ENCODE assay signal across 15 cellular contexts in the genomic region with DNA sequence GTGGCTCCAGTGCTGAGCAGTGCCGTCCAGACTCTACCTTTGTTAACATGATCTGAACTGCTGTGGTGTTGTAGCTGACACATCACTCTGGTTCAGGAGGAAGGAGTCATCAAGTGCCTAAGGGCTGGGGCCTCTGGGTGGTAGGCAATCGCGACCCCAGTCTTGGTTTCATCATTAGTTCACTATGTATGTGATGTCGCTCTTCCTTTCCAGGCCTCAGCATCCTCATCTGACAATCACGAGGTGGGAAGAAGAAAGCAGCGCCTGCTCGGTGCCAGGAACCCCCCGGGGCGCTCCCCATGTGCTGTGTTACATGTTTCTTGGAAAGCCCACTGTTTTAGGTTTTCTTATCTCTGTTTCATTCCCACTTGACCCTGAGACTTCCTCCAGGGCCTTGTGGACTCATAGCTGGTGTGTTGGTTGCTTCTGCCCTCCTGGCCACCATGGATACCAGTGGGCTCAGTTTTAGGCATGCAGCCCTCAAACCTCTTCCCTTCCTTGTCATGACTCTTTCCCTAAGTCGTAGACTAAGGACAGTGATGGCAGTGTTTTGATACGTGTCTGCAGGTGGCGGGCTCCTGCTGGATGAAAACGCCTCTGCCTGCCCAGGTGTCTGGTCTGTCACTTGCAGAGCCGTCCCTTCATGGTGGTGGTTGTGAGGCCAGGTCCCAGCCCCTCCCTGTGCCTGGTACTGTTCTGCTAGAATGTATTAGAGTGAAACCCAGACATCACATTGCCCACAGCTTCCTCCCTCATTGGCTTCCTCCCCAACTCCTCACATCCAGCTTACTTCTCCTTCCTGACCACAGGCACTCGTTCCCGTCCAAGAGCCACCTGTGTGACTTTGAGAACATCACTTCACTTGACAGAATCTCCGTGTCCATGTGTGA. TPM values are rescaled to one million over a fixed set of nuclear protein-coding genes. Genes with fewer than 3 reads are reported as not detected.
DNase-seq lines count a peak whose midpoint lies in the region; ATAC-seq and TF ChIP-seq lines count a peak whose summit lies in the region.
"Had no signal": no experiment of that assay in that cellular context is flagged by ENCODE, and none has a peak within 500 bp of the region (broad histone marks: within the 10 kb centered on the region; RNA-seq: fewer than 3 reads in every experiment).

No MANE protein-coding gene starts in this region.

- peaks cover 7% of the 10 kb centered on the region for H3K9me3 Mint-ChIP-seq in activated naive CD8-positive, alpha-beta T cell treated with anti-CD3 and anti-CD28 coated beads for 36 hours
- no peaks in the 10 kb centered on the region for H3K9me3 Mint-ChIP-seq in activated T-helper 1 cell treated with anti-CD3 and anti-CD28 coated beads, Interleukin-12 subunit alpha, Interleukin-12 subunit beta, Interleukin-2, Interleukin-4 antibody, amounts not matched to agents 30 ng/mL and 10 ng/mL and 1 ng/mL, durations not matched to agents 14 hours and 24 hours and 36 hours

- peak overlapping the region; percentile 90 for H3K27ac ChIP-seq in psoas muscle
- H3K27ac ChIP-seq: left lung, tibial nerve had no signal

- H3K36me3 Mint-ChIP-seq in activated naive CD8-positive, alpha-beta T cell treated with anti-CD3 and anti-CD28 coated beads for 36 hours: peaks cover 2% of the 10 kb centered on the region
- peaks cover 2% of the 10 kb centered on the region for H3K36me3 Mint-ChIP-seq in activated T-helper 1 cell treated with anti-CD3 and anti-CD28 coated beads, Interleukin-12 subunit alpha, Interleukin-12 subunit beta, Interleukin-2, Interleukin-4 antibody, amounts not matched to agents 30 ng/mL and 10 ng/mL and 1 ng/mL, durations not matched to agents 14 hours and 24 hours and 36 hours (ENCODE audit: low read depth)
- H3K36me3 Mint-ChIP-seq: brain had no signal

- H3K4me1 ChIP-seq in psoas muscle: peaks cover 44% of the 10 kb centered on the region
- H3K4me1 ChIP-seq: left lung, tibial nerve had no signal

- no peaks in the 10 kb centered on the region for H3K9me3 ChIP-seq in psoas muscle

- H3K4me1 Mint-ChIP-seq in activated naive CD8-positive, alpha-beta T cell treated with anti-CD3 and anti-CD28 coated beads for 36 hours: peaks cover 12% of the 10 kb centered on the region
- H3K4me1 Mint-ChIP-seq in activated T-helper 1 cell treated with anti-CD3 and anti-CD28 coated beads, Interleukin-12 subunit alpha, Interleukin-12 subunit beta, Interleukin-2, Interleukin-4 antibody, amounts not matched to agents 30 ng/mL and 10 ng/mL and 1 ng/mL, durations not matched to agents 14 hours and 24 hours and 36 hours (ENCODE audit: low read depth): peaks cover 13% of the 10 kb centered on the region

- DNase-seq in activated naive CD8-positive, alpha-beta T cell treated with anti-CD3 and anti-CD28 coated beads for 36 hours: no peak
- DNase-seq in psoas muscle (no peak), GM10266 (ENCODE audit: extremely low spot score) (no peak), HuH-7 (ENCODE audit: low spot score) (no peak)
- DNase-seq in activated T-helper 1 cell treated with anti-CD3 and anti-CD28 coated beads, Interleukin-12 subunit alpha, Interleukin-12 subunit beta, Interleukin-2, Interleukin-4 antibody, amounts not matched to agents 30 ng/mL and 10 ng/mL and 1 ng/mL, durations not matched to agents 14 hours and 24 hours and 36 hours (ENCODE audit: low spot score): no peak
- DNase-seq: left lung, NCI-H1105 treated with DMSO at 0.1 percent for 48 hours, NCI-H82, nephron progenitor cell, SHP77 treated with DMSO at 0.1 percent for 48 hours had no signal

- H3K27me3 Mint-ChIP-seq in activated naive CD8-positive, alpha-beta T cell treated with anti-CD3 and anti-CD28 coated beads for 36 hours: peaks cover 20% of the 10 kb centered on the region
- H3K27me3 Mint-ChIP-seq in activated T-helper 1 cell treated with anti-CD3 and anti-CD28 coated beads, Interleukin-12 subunit alpha, Interleukin-12 subunit beta, Interleukin-2, Interleukin-4 antibody, amounts not matched to agents 30 ng/mL and 10 ng/mL and 1 ng/mL, durations not matched to agents 14 hours and 24 hours and 36 hours (ENCODE audit: insufficient read depth): peaks cover 12% of the 10 kb centered on the region

- intact Hi-C loops in psoas muscle (cut with DNase I): loop anchor here in 1 of 2 donors (5.0 kb wide), 1 partner anchor 73 kb away; no protein-coding TSS in a partner anchor
- intact Hi-C loops in activated T-helper 1 cell treated with anti-CD3 and anti-CD28 coated beads, Interleukin-12 subunit alpha, Interleukin-12 subunit beta, Interleukin-2, Interleukin-4 antibody, amounts not matched to agents 30 ng/mL and 10 ng/mL and 1 ng/mL, durations not matched to agents 14 hours and 24 hours and 36 hours (cut with micrococcal nuclease): no loop called here

- 82 to 91% (median 83%) methylated on average over 17 of the region's 17 CpGs for WGBS in psoas muscle, 3 donors

- H3K36me3 ChIP-seq in psoas muscle (ENCODE audit: insufficient read depth in 1 of 2, low read depth in 1 of 2): no peaks in the 10 kb centered on the region
- H3K36me3 ChIP-seq: left lung, tibial nerve had no signal

- H3K4me3 ChIP-seq in psoas muscle: no peak overlapping the region
- H3K4me3 ChIP-seq: GM23338, left lung, tibial nerve had no signal

- ATAC-seq in GM18498 (IDR thresholded peaks at IDR 0.05; ENCODE audit: unreplicated experiment) (peak; percentile 44), HG03432 (IDR thresholded peaks at IDR 0.05; ENCODE audit: unreplicated experiment) (peak; percentile 28), psoas muscle (no peak)
- ATAC-seq: GM23338, left lung had no signal

- peak overlapping the region; percentile 22 for H3K4me3 Mint-ChIP-seq in activated naive CD8-positive, alpha-beta T cell treated with anti-CD3 and anti-CD28 coated beads for 36 hours
- no peak overlapping the region for H3K4me3 Mint-ChIP-seq in activated T-helper 1 cell treated with anti-CD3 and anti-CD28 coated beads, Interleukin-12 subunit alpha, Interleukin-12 subunit beta, Interleukin-2, Interleukin-4 antibody, amounts not matched to agents 30 ng/mL and 10 ng/mL and 1 ng/mL, durations not matched to agents 14 hours and 24 hours and 36 hours
- H3K4me3 Mint-ChIP-seq: brain, GM23338, nephron progenitor cell had no signal

- H3K27ac Mint-ChIP-seq in activated naive CD8-positive, alpha-beta T cell treated with anti-CD3 and anti-CD28 coated beads for 36 hours: peak overlapping the region; percentile 83
- no peak overlapping the region for H3K27ac Mint-ChIP-seq in activated T-helper 1 cell treated with anti-CD3 and anti-CD28 coated beads, Interleukin-12 subunit alpha, Interleukin-12 subunit beta, Interleukin-2, Interleukin-4 antibody, amounts not matched to agents 30 ng/mL and 10 ng/mL and 1 ng/mL, durations not matched to agents 14 hours and 24 hours and 36 hours
- H3K27ac Mint-ChIP-seq: GM23338, nephron progenitor cell had no signal

- no peak for TF ChIP-seq CTCF in psoas muscle (IDR thresholded peaks at IDR 0.05)
- no peak for TF ChIP-seq CTCF in GM10266 (IDR thresholded peaks at IDR 0.05; ENCODE audit: control insufficient read depth, insufficient read depth, low read depth, missing control alignments)

- no peaks in the 10 kb centered on the region for H3K27me3 ChIP-seq in psoas muscle (ENCODE audit: insufficient read depth in 3 of 3, low read length in 2 of 3)
- H3K27me3 ChIP-seq: left lung had no signal

RNA-seq across cellular contexts. Expression of a gene that starts 17.2 kb away (rescaled TPM):
- under 1 TPM; 0.19 to 0.34 TPM for total RNA-seq in activated naive CD8-positive, alpha-beta T cell treated with anti-CD3 and anti-CD28 coated beads for 36 hours
- 1 to 10 TPM in 3 of 4 donors, under 1 TPM in 1; 0.84 to 8.6 (median 3.3) TPM for total RNA-seq in psoas muscle
- under 1 TPM; 0.42 to 0.88 (median 0.44) TPM for polyA plus RNA-seq in psoas muscle
- not detected in 2 replicates for total RNA-seq in activated T-helper 1 cell treated with anti-CD3 and anti-CD28 coated beads, Interleukin-12 subunit alpha, Interleukin-12 subunit beta, Interleukin-2, Interleukin-4 antibody, amounts not matched to agents 30 ng/mL and 10 ng/mL and 1 ng/mL, durations not matched to agents 14 hours and 24 hours and 36 hours

Comparison
In these comparisons a context has a peak if more than half of its experiments do, and no peak if none do; other contexts are left out.
1. ATAC-seq: peak in GM18498 (single experiment) and HG03432 (single experiment); none in psoas muscle (0 of 4).